In the genomic region with DNA sequence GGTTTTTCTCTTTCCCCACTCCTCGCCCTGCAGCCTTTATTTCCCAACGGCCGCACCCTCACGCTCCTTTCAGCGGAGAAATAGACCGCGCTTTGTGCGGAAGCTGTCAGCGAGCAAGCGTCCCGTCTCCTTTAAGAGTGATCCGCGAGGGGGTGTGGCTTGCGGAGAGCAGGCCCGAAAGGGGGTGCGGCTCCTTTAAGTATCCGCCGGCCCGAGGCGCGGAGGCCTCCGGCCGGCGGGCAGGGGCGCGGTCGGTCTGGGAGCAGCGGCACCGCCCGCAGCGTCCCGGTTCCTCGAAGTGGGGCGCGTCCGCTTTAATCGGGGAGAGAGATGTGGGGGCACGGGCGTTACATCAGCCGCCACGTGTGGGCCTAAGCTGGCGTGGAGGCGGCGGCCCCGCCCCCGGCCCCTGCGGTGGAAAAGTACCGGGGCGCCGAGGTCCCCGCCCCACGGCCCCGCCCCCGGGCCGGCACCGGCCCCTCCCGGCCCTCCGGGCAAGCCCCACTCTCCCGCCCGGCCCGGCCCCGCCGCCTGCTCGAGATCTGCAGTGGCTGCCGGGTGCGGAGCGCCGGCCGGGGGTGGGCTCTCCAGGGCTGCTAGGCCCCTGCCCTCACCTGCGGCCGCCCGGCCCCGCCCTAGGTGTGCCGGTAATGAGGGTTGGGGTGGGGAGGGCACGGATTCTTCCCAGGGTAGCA, we compare ENCODE assay signal across 8 cellular contexts. TPM values are rescaled to one million over a fixed set of nuclear protein-coding genes. Genes with fewer than 3 reads are reported as not detected.
DNase-seq lines count a peak whose midpoint lies in the region; ATAC-seq lines count a peak whose summit lies in the region.

No MANE protein-coding gene starts in this region.

- peaks cover 13% of the 10 kb centered on the region for H3K4me1 Mint-ChIP-seq in activated CD4-positive, alpha-beta memory T cell treated with anti-CD3 and anti-CD28 coated beads for 36 hours (ENCODE audit: low read depth)

- peak overlapping the region; percentile 85 for H3K4me3 ChIP-seq in ectodermal cell (ENCODE audit: insufficient read depth, low read depth, low read length)

- H3K4me1 ChIP-seq in ectodermal cell (ENCODE audit: control insufficient read depth, insufficient read depth, low read length): peaks cover 31% of the 10 kb centered on the region

- no peaks in the 10 kb centered on the region for H3K27me3 Mint-ChIP-seq in activated CD4-positive, alpha-beta memory T cell treated with anti-CD3 and anti-CD28 coated beads for 36 hours

- peak; percentile 90 for DNase-seq in CD1c-positive myeloid dendritic cell (ENCODE audit: extremely low spot score)
- DNase-seq in NCI-H774 (lab: John Stamatoyannopoulos, UW): peak; percentile 90
- DNase-seq in activated CD4-positive, alpha-beta memory T cell treated with anti-CD3 and anti-CD28 coated beads for 36 hours: peak; percentile 92
- peak; percentile 74 to 85 for DNase-seq in lung microvascular endothelial cell (ENCODE audit: low read depth in 2 of 2)
- peak; percentile 75 to 86 (median 79) for DNase-seq in stimulated activated CD4-positive, alpha-beta T cell treated with anti-CD3 and anti-CD28 coated beads, TNF-alpha, amount 100 ng/mL, for 24 hours (ENCODE audit: low read depth in 3 of 3)

- H3K27me3 ChIP-seq in ectodermal cell (ENCODE audit: control insufficient read depth, insufficient read depth, low read length, poor library complexity, severe bottlenecking): no peaks in the 10 kb centered on the region

- peaks cover 1% of the 10 kb centered on the region for H3K36me3 Mint-ChIP-seq in activated CD4-positive, alpha-beta memory T cell treated with anti-CD3 and anti-CD28 coated beads for 36 hours

- peak overlapping the region; percentile 94 for H3K4me3 Mint-ChIP-seq in activated CD4-positive, alpha-beta memory T cell treated with anti-CD3 and anti-CD28 coated beads for 36 hours

- peak overlapping the region; percentile 93 for H3K27ac ChIP-seq in ectodermal cell (ENCODE audit: insufficient read depth, low read depth, low read length, poor library complexity, severe bottlenecking)

- ATAC-seq in GM19351 (IDR thresholded peaks at IDR 0.05; ENCODE audit: unreplicated experiment): peak; percentile 80
- peak; percentile 73 for ATAC-seq in HG03460 (IDR thresholded peaks at IDR 0.05; ENCODE audit: unreplicated experiment)

- WGBS in ectodermal cell, 2 experiments: 0% methylated on average over 75 of the region's 75 CpGs

- no peaks in the 10 kb centered on the region for H3K9me3 Mint-ChIP-seq in activated CD4-positive, alpha-beta memory T cell treated with anti-CD3 and anti-CD28 coated beads for 36 hours

- CTCF ChIA-PET in activated CD4-positive, alpha-beta memory T cell treated with anti-CD3 and anti-CD28 coated beads for 36 hours (lab: Charles Lee): interaction anchor here (0.7 to 6.9 kb wide), 3 partner anchors 18 to 95 kb away, joined by 3 to 75 read pairs (median 4); no protein-coding TSS in a partner anchor

- no peaks in the 10 kb centered on the region for H3K9me3 ChIP-seq in ectodermal cell (ENCODE audit: control insufficient read depth, low read length)

- intact Hi-C loops in activated CD4-positive, alpha-beta memory T cell treated with anti-CD3 and anti-CD28 coated beads for 36 hours (cut with micrococcal nuclease): loop anchor here (1.0 to 10.0 kb wide), 5 partner anchors 17 to 575 kb away; a partner anchor contains a TSS

- POLR2A ChIA-PET in activated CD4-positive, alpha-beta memory T cell treated with anti-CD3 and anti-CD28 coated beads for 36 hours (lab: Charles Lee): interaction anchor here (1.0 to 1.5 kb wide), 3 partner anchors 24 to 323 kb away, joined by 4 read pairs; a partner anchor contains a TSS

- peak overlapping the region; percentile 95 for H3K27ac Mint-ChIP-seq in activated CD4-positive, alpha-beta memory T cell treated with anti-CD3 and anti-CD28 coated beads for 36 hours

- no peaks in the 10 kb centered on the region for H3K36me3 ChIP-seq in ectodermal cell (ENCODE audit: control insufficient read depth, insufficient read depth, low read length)

RNA-seq across cellular contexts. Expression of a gene that starts 1.2 kb away (rescaled TPM):
- total RNA-seq in activated CD4-positive, alpha-beta memory T cell treated with anti-CD3 and anti-CD28 coated beads for 36 hours: 1 to 10 TPM; 7.4 to 7.9 TPM
- 22.3 TPM for polyA plus RNA-seq in ectodermal cell (2013, experiment 1 of 4)
- polyA plus RNA-seq in ectodermal cell (2013, experiment 2 of 4): 25.4 TPM
- polyA plus RNA-seq in ectodermal cell (2013, experiment 3 of 4): 21.0 TPM
- polyA plus RNA-seq in ectodermal cell (2013, experiment 4 of 4): 23.5 TPM
- total RNA-seq in lung microvascular endothelial cell: under 0.01 and 0.40 TPM in 2 replicates

RNA-seq across cellular contexts. Expression of a gene that starts 38.7 kb away (rescaled TPM):
- 1 to 10 TPM; 2.7 to 2.8 TPM for total RNA-seq in activated CD4-positive, alpha-beta memory T cell treated with anti-CD3 and anti-CD28 coated beads for 36 hours
- 12.6 TPM for polyA plus RNA-seq in ectodermal cell (2013, experiment 1 of 4)
- polyA plus RNA-seq in ectodermal cell (2013, experiment 2 of 4): 10.5 TPM
- polyA plus RNA-seq in ectodermal cell (2013, experiment 3 of 4): 9.8 TPM
- polyA plus RNA-seq in ectodermal cell (2013, experiment 4 of 4): 9.5 TPM
- total RNA-seq in lung microvascular endothelial cell: 0.65 and 0.79 TPM in 2 replicates

RNA-seq across cellular contexts. Expression of a gene that starts 51.0 kb away (rescaled TPM):
- 10 to 100 TPM; 26.1 TPM for total RNA-seq in activated CD4-positive, alpha-beta memory T cell treated with anti-CD3 and anti-CD28 coated beads for 36 hours
- 82.7 TPM for polyA plus RNA-seq in ectodermal cell (2013, experiment 1 of 4)
- 77.3 TPM for polyA plus RNA-seq in ectodermal cell (2013, experiment 2 of 4)
- 72.0 TPM for polyA plus RNA-seq in ectodermal cell (2013, experiment 3 of 4)
- polyA plus RNA-seq in ectodermal cell (2013, experiment 4 of 4): 78.7 TPM
- 40.1 and 41.9 TPM in 2 replicates for total RNA-seq in lung microvascular endothelial cell

RNA-seq across cellular contexts. Expression of a gene that starts 55.3 kb away (rescaled TPM):
- 10 to 100 TPM; 84.8 to 85.1 TPM for total RNA-seq in activated CD4-positive, alpha-beta memory T cell treated with anti-CD3 and anti-CD28 coated beads for 36 hours
- 70.0 TPM for polyA plus RNA-seq in ectodermal cell (2013, experiment 1 of 4)
- 73.6 TPM for polyA plus RNA-seq in ectodermal cell (2013, experiment 2 of 4)
- polyA plus RNA-seq in ectodermal cell (2013, experiment 3 of 4): 83.4 TPM
- 99.4 TPM for polyA plus RNA-seq in ectodermal cell (2013, experiment 4 of 4)
- total RNA-seq in lung microvascular endothelial cell: 110 and 164 TPM in 2 replicates

Comparison
In these comparisons a context has a peak if more than half of its experiments do, and no peak if none do; other contexts are left out.
1. Peak in every context shown above with its lines: DNase-seq, ATAC-seq, H3K4me3 ChIP-seq and H3K27ac ChIP-seq.